ENCODE assay signal across 10 cellular contexts in the genomic region with DNA sequence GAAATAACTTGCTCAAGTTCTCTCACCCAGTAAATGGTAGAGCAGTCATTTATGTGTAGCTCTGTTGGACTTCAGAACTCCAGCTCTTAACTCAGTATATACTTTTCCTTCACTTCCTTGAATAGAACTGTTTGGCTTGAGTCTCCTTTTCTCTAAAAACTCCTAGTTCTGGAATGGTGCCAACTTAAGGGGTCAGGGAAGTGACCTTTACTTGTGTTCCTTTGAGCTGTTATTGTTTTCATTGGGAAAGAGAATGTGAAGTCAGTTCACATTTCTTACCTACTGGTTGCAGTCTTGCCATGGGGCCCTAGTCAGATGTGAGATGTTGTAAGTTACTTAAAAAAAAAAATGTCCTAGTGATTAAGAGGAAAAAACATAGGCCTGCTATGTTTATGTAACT.
DNase-seq lines count a peak whose midpoint lies in the region; ATAC-seq, FAIRE-seq and TF ChIP-seq lines count a peak whose summit lies in the region.
"Had no signal": no experiment of that assay in that cellular context is flagged by ENCODE, and none has a peak within 500 bp of the region (broad histone marks: within the 10 kb centered on the region; RNA-seq: fewer than 3 reads in every experiment).

No MANE protein-coding gene starts in this region.

- H3K4me3 ChIP-seq in astrocyte of the spinal cord (ENCODE audit: low read depth, low read length), result no peak overlapping the region
- no peak overlapping the region for H3K4me3 ChIP-seq in heart right ventricle
- H3K4me3 ChIP-seq in prostate gland, result no peak overlapping the region

- H3K36me3 ChIP-seq in heart right ventricle (peaks cover 0 to 23% (median 0%) of the 10 kb centered on the region in 9 donors), prostate gland (no peaks in the 10 kb centered on the region)

- TF ChIP-seq CTCF in astrocyte of the spinal cord (IDR thresholded peaks at IDR 0.05; ENCODE audit: low read depth, low read length) (no peak), heart right ventricle (IDR thresholded peaks at IDR 0.05) (no peak), prostate gland (IDR thresholded peaks at IDR 0.05) (no peak)

- peak; percentile 18 to 76 (median 64) for ATAC-seq in heart right ventricle
- no peak for ATAC-seq in GM18858 (IDR thresholded peaks at IDR 0.05; ENCODE audit: unreplicated experiment)

- H3K9me3 ChIP-seq in heart right ventricle, result no peaks in the 10 kb centered on the region
- H3K9me3 ChIP-seq in prostate gland, result no peaks in the 10 kb centered on the region

- no peak for TF ChIP-seq POLR2A in prostate gland (IDR thresholded peaks at IDR 0.05)

- H3K27ac ChIP-seq in heart right ventricle (peak overlapping the region in 9 of 10 donors; percentile 8 to 84 (median 57)), prostate gland (peak overlapping the region; percentile 2 to 13)

- in situ Hi-C loops in astrocyte of the spinal cord (cut with HindIII; ENCODE audit: low sequenced_read_pairs), result no loop called here

- DNase-seq in astrocyte of the spinal cord (ENCODE audit: low read depth, low spot score), result peak; percentile 86
- peak in 1 of 2 donors; percentile 70 for DNase-seq in heart right ventricle
- DNase-seq in prostate gland (ENCODE audit: low spot score), result no peak
- DNase-seq in globus pallidus (ENCODE audit: low spot score), result no peak
- DNase-seq in SHP77 treated with DMSO at 0.1 percent for 48 hours (lab: John Stamatoyannopoulos, UW), result no peak
- no peak for DNase-seq in GM19239 (ENCODE audit: insufficient read length, low spot score)
- DNase-seq: H9, SW 1271 had no signal

- intact Hi-C loops in heart right ventricle (cut with DNase I), result no loop called here
- intact Hi-C loops in prostate gland (cut with DNase I), result no loop called here

- FAIRE-seq in G401.6 (lab: Jason Lieb, UNC), result peak; percentile 54
- FAIRE-seq in GM19239 (lab: Jason Lieb, UNC), result no peak

- H3K4me1 ChIP-seq in heart right ventricle, result peaks cover 5 to 64% (median 59%) of the 10 kb centered on the region in 9 donors
- peaks cover 18% of the 10 kb centered on the region for H3K4me1 ChIP-seq in prostate gland (replicated peaks)

- H3K27me3 ChIP-seq in heart right ventricle, result no peaks in the 10 kb centered on the region
- no peaks in the 10 kb centered on the region for H3K27me3 ChIP-seq in prostate gland (replicated peaks; ENCODE audit: insufficient read depth)
